In the genomic region with DNA sequence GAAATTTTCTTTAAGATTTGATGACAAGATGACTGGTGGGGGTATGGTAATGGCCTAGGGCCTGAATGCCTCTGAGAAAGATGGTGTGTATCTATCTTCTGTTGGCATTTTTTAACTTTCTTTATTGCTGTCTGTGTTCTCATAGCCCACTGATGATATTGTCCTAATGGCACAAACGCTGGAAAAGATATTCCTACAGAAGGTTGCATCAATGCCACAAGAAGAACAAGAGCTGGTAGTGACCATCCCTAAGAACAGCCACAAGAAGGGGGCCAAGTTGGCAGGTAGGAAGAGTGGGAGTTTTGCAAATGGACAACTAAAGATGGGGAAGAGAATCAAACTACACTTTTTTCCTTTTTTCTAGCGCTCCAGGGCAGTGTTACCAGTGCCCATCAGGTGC, we compare ENCODE assay signal across 11 cellular contexts. TPM values are rescaled to one million over a fixed set of nuclear protein-coding genes. Genes with fewer than 3 reads are reported as not detected.
DNase-seq lines count a peak whose midpoint lies in the region; ATAC-seq, FAIRE-seq and TF ChIP-seq lines count a peak whose summit lies in the region.
"Had no signal": no experiment of that assay in that cellular context is flagged by ENCODE, and none has a peak within 500 bp of the region (broad histone marks: within the 10 kb centered on the region; RNA-seq: fewer than 3 reads in every experiment).

No MANE protein-coding gene starts in this region.

- H3K4me1 Mint-ChIP-seq in stimulated activated naive CD8-positive, alpha-beta T cell treated with anti-CD3 and anti-CD28 coated beads, Interleukin-15, Interleukin-2, amounts not matched to agents 100 ng/mL and 50 ng/mL, for 24 hours (ENCODE audit: low read depth): peaks cover 57% of the 10 kb centered on the region
- H3K4me1 Mint-ChIP-seq in activated naive CD8-positive, alpha-beta T cell (ENCODE audit: low read depth): peaks cover 39% of the 10 kb centered on the region

- no peak for ATAC-seq in stimulated activated naive CD8-positive, alpha-beta T cell treated with anti-CD3 and anti-CD28 coated beads, Interleukin-15, Interleukin-2, amounts not matched to agents 100 U/mL and 50 U/mL, for 24 hours
- no peak for ATAC-seq in esophagus mucosa

- H3K4me3 ChIP-seq in kidney (ENCODE audit: low read length in 2 of 2): peak overlapping the region; percentile 12 to 89

- peak overlapping the region in 1 of 2 donors; percentile 9 for H3K9ac ChIP-seq in kidney (ENCODE audit: low read length in 2 of 2)

- FAIRE-seq in kidney (lab: Jason Lieb, UNC): no peak

- H3K4me1 ChIP-seq in kidney (ENCODE audit: control insufficient read depth in 1 of 2, insufficient read depth in 1 of 2, low read depth in 1 of 2, low read length in 2 of 2): peaks cover 15 to 21% of the 10 kb centered on the region in 2 donors

- H3K9me3 ChIP-seq in kidney (ENCODE audit: control insufficient read depth in 1 of 2, low read length in 2 of 2): no peaks in the 10 kb centered on the region

- no peaks in the 10 kb centered on the region for H3K27me3 Mint-ChIP-seq in stimulated activated naive CD8-positive, alpha-beta T cell treated with anti-CD3 and anti-CD28 coated beads, Interleukin-15, Interleukin-2, amounts not matched to agents 100 ng/mL and 50 ng/mL, for 24 hours
- no peaks in the 10 kb centered on the region for H3K27me3 Mint-ChIP-seq in activated naive CD8-positive, alpha-beta T cell

- H3K4me3 Mint-ChIP-seq in stimulated activated naive CD8-positive, alpha-beta T cell treated with anti-CD3 and anti-CD28 coated beads, Interleukin-15, Interleukin-2, amounts not matched to agents 100 ng/mL and 50 ng/mL, for 24 hours: peak overlapping the region; percentile 99
- H3K4me3 Mint-ChIP-seq in activated naive CD8-positive, alpha-beta T cell: peak overlapping the region; percentile 95

- peaks cover 99% of the 10 kb centered on the region for H3K36me3 Mint-ChIP-seq in stimulated activated naive CD8-positive, alpha-beta T cell treated with anti-CD3 and anti-CD28 coated beads, Interleukin-15, Interleukin-2, amounts not matched to agents 100 ng/mL and 50 ng/mL, for 24 hours (ENCODE audit: low read depth)
- peaks cover 31% of the 10 kb centered on the region for H3K36me3 Mint-ChIP-seq in activated naive CD8-positive, alpha-beta T cell

- TF ChIP-seq CTCF in kidney (IDR thresholded peaks at IDR 0.05; ENCODE audit: borderline replicate concordance, extremely low read depth, insufficient read depth) (no peak), GM10266 (IDR thresholded peaks at IDR 0.05; ENCODE audit: control insufficient read depth, insufficient read depth, low read depth, missing control alignments) (no peak)

- H3K27ac ChIP-seq in kidney (ENCODE audit: low read depth in 2 of 2, low read length in 2 of 2): no peak overlapping the region

- DNase-seq in stimulated activated naive CD8-positive, alpha-beta T cell treated with anti-CD3 and anti-CD28 coated beads, Interleukin-15, Interleukin-2, amounts not matched to agents 100 U/mL and 50 U/mL, for 24 hours: no peak
- DNase-seq in kidney (no peak), NCI-H1092 (lab: John Stamatoyannopoulos, UW) (no peak), GM10266 (ENCODE audit: extremely low spot score) (no peak), NCI-H226 (no peak)
- DNase-seq: DMS153, NCI-H1417 treated with DMSO at 0.1 percent for 48 hours, SHP77 had no signal

- H3K27ac Mint-ChIP-seq in stimulated activated naive CD8-positive, alpha-beta T cell treated with anti-CD3 and anti-CD28 coated beads, Interleukin-15, Interleukin-2, amounts not matched to agents 100 ng/mL and 50 ng/mL, for 24 hours: peak overlapping the region; percentile 100
- H3K27ac Mint-ChIP-seq in activated naive CD8-positive, alpha-beta T cell: peak overlapping the region; percentile 82

- H3K9me3 Mint-ChIP-seq in stimulated activated naive CD8-positive, alpha-beta T cell treated with anti-CD3 and anti-CD28 coated beads, Interleukin-15, Interleukin-2, amounts not matched to agents 100 ng/mL and 50 ng/mL, for 24 hours: no peaks in the 10 kb centered on the region
- no peaks in the 10 kb centered on the region for H3K9me3 Mint-ChIP-seq in activated naive CD8-positive, alpha-beta T cell (ENCODE audit: low read depth)

- intact Hi-C loops in kidney (cut with DNase I): loop anchor here (10.0 kb wide), 1 partner anchor 81 kb away; no protein-coding TSS in a partner anchor

- peaks cover 57 to 81% of the 10 kb centered on the region in 2 donors for H3K36me3 ChIP-seq in kidney (ENCODE audit: control insufficient read depth in 1 of 2, insufficient read depth in 2 of 2, low read length in 2 of 2)

RNA-seq across cellular contexts. Expression of a gene that starts 7.5 kb away (rescaled TPM):
- total RNA-seq in kidney (184 TPM), esophagus mucosa (99.3 TPM)
- polyA plus RNA-seq in kidney (ENCODE audit: insufficient read depth, low read depth, low replicate concordance): 73.9 TPM

RNA-seq across cellular contexts. Expression of a gene that starts 23.0 kb away (rescaled TPM):
- 98.5 TPM for total RNA-seq in kidney
- polyA plus RNA-seq in kidney (ENCODE audit: insufficient read depth, low read depth, low replicate concordance): 101 TPM
- 16.2 TPM for total RNA-seq in esophagus mucosa

RNA-seq across cellular contexts. Expression of a gene that starts 33.5 kb away (rescaled TPM):
- 21.6 TPM for total RNA-seq in kidney
- 10.8 TPM for polyA plus RNA-seq in kidney (ENCODE audit: insufficient read depth, low read depth, low replicate concordance)
- 1.4 TPM for total RNA-seq in esophagus mucosa

RNA-seq across cellular contexts. Expression of a gene that starts 35.1 kb away (rescaled TPM):
- total RNA-seq in kidney (78.0 TPM), esophagus mucosa (5.5 TPM)
- polyA plus RNA-seq in kidney (ENCODE audit: insufficient read depth, low read depth, low replicate concordance): 45.5 TPM
